Comparison of ENCODE assay signal across 1 cellular context in the genomic region with DNA sequence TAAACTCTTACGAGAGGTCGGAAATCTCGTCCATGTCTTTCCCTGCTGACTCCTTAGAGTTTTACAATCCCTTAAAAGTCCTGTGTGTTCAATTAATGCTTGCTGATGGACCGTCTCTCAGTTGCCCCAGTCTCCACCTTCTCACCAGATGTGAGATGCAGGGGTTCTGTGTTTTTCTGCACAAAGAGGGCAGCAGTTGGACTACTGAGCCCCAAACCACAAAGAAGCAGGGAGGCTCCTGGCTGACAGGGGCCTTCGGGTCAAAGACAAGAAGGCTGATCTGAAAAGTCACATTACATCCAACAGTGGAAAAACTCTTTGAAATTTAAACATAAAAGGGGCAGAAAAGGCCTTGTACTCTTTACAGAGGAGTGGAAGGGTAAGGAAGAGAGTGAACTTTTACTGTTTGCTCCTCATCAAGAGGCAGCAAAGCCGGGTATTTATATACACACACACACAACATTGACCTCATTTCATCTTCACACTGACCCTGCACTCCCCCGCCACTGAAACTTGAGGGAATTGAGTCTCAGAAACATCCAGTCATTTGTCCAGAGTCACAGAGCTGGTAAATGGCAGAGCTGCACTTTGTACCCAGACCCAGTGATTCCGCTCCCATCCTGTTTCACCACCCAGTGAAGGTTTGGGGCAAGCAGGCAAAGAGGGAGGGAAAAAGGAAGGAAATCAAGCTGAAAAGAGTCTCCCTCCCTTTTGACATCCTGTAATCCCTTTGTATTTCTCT.
A peak's percentile ranks its signal among the peaks of the same experiment; 100 is the strongest.
TF ChIP-seq lines count a peak whose summit lies in the region.

No MANE protein-coding gene starts in this region.

TF ChIP-seq in HepG2, 621 proteins besides CTCF, POLR2A, EP300 and RAD21 (continued from another document and continues in another):
- TF ChIP-seq, protein P1, sequence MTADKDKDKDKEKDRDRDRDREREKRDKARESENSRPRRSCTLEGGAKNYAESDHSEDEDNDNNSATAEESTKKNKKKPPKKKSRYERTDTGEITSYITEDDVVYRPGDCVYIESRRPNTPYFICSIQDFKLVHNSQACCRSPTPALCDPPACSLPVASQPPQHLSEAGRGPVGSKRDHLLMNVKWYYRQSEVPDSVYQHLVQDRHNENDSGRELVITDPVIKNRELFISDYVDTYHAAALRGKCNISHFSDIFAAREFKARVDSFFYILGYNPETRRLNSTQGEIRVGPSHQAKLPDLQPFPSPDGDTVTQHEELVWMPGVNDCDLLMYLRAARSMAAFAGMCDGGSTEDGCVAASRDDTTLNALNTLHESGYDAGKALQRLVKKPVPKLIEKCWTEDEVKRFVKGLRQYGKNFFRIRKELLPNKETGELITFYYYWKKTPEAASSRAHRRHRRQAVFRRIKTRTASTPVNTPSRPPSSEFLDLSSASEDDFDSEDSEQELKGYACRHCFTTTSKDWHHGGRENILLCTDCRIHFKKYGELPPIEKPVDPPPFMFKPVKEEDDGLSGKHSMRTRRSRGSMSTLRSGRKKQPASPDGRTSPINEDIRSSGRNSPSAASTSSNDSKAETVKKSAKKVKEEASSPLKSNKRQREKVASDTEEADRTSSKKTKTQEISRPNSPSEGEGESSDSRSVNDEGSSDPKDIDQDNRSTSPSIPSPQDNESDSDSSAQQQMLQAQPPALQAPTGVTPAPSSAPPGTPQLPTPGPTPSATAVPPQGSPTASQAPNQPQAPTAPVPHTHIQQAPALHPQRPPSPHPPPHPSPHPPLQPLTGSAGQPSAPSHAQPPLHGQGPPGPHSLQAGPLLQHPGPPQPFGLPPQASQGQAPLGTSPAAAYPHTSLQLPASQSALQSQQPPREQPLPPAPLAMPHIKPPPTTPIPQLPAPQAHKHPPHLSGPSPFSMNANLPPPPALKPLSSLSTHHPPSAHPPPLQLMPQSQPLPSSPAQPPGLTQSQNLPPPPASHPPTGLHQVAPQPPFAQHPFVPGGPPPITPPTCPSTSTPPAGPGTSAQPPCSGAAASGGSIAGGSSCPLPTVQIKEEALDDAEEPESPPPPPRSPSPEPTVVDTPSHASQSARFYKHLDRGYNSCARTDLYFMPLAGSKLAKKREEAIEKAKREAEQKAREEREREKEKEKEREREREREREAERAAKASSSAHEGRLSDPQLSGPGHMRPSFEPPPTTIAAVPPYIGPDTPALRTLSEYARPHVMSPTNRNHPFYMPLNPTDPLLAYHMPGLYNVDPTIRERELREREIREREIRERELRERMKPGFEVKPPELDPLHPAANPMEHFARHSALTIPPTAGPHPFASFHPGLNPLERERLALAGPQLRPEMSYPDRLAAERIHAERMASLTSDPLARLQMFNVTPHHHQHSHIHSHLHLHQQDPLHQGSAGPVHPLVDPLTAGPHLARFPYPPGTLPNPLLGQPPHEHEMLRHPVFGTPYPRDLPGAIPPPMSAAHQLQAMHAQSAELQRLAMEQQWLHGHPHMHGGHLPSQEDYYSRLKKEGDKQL (CRISPR knock-in tag; IDR thresholded peaks at IDR 0.05; ENCODE audit: low read depth): no peak
- TF ChIP-seq ZNF543 (CRISPR knock-in tag; IDR thresholded peaks at IDR 0.05) (no peak), BHLHE40 (IDR thresholded peaks at IDR 0.05; ENCODE audit: low read length) (no peak), ZFX (CRISPR knock-in tag; IDR thresholded peaks at IDR 0.05; ENCODE audit: low read depth) (no peak), SYNCRIP (IDR thresholded peaks at IDR 0.05; ENCODE audit: insufficient read depth, low read depth, low read length) (no peak), DR1 (CRISPR knock-in tag; IDR thresholded peaks at IDR 0.05) (no peak), ESRRA (CRISPR knock-in tag; IDR thresholded peaks at IDR 0.05; ENCODE audit: low read depth) (no peak), ZNF121 (CRISPR knock-in tag; IDR thresholded peaks at IDR 0.05) (no peak), DPF2 (CRISPR knock-in tag; IDR thresholded peaks at IDR 0.05; ENCODE audit: borderline replicate concordance, low read depth) (no peak), MBNL3 (CRISPR knock-in tag; conservative IDR thresholded peaks at IDR 0.05) (no peak), ZSCAN20 (CRISPR knock-in tag; IDR thresholded peaks at IDR 0.05; ENCODE audit: borderline replicate concordance) (no peak), ZNF672 (CRISPR knock-in tag; IDR thresholded peaks at IDR 0.05) (no peak), ZNF660 (CRISPR knock-in tag; IDR thresholded peaks at IDR 0.05; ENCODE audit: borderline replicate concordance, low read depth) (no peak), SMYD3 (CRISPR knock-in tag; IDR thresholded peaks at IDR 0.05) (no peak), ZBTB21 (CRISPR knock-in tag; IDR thresholded peaks at IDR 0.05) (no peak), MED8 (CRISPR knock-in tag; IDR thresholded peaks at IDR 0.05; ENCODE audit: insufficient replicate concordance) (no peak)
- TF ChIP-seq, protein P2, sequence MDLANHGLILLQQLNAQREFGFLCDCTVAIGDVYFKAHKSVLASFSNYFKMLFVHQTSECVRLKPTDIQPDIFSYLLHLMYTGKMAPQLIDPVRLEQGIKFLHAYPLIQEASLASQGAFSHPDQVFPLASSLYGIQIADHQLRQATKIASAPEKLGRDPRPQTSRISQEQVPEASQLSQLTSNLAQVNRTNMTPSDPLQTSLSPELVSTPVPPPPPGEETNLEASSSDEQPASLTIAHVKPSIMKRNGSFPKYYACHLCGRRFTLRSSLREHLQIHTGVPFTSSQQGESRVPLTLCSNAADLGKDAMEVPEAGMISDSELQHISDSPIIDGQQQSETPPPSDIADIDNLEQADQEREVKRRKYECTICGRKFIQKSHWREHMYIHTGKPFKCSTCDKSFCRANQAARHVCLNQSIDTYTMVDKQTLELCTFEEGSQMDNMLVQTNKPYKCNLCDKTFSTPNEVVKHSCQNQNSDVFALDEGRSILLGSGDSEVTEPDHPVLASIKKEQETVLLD (CRISPR knock-in tag; IDR thresholded peaks at IDR 0.05; ENCODE audit: low read depth): no peak
- TF ChIP-seq, protein P3, sequence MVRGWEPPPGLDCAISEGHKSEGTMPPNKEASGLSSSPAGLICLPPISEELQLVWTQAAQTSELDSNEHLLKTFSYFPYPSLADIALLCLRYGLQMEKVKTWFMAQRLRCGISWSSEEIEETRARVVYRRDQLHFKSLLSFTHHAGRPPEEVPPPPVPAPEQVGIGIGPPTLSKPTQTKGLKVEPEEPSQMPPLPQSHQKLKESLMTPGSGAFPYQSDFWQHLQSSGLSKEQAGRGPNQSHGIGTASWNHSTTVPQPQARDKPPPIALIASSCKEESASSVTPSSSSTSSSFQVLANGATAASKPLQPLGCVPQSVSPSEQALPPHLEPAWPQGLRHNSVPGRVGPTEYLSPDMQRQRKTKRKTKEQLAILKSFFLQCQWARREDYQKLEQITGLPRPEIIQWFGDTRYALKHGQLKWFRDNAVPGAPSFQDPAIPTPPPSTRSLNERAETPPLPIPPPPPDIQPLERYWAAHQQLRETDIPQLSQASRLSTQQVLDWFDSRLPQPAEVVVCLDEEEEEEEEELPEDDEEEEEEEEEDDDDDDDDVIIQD (CRISPR knock-in tag; IDR thresholded peaks at IDR 0.05; ENCODE audit: low read depth): peak; percentile 76
- TF ChIP-seq, protein P4, sequence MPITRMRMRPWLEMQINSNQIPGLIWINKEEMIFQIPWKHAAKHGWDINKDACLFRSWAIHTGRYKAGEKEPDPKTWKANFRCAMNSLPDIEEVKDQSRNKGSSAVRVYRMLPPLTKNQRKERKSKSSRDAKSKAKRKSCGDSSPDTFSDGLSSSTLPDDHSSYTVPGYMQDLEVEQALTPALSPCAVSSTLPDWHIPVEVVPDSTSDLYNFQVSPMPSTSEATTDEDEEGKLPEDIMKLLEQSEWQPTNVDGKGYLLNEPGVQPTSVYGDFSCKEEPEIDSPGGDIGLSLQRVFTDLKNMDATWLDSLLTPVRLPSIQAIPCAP (CRISPR knock-in tag; IDR thresholded peaks at IDR 0.05; ENCODE audit: low read depth): no peak
- TF ChIP-seq, protein P5, sequence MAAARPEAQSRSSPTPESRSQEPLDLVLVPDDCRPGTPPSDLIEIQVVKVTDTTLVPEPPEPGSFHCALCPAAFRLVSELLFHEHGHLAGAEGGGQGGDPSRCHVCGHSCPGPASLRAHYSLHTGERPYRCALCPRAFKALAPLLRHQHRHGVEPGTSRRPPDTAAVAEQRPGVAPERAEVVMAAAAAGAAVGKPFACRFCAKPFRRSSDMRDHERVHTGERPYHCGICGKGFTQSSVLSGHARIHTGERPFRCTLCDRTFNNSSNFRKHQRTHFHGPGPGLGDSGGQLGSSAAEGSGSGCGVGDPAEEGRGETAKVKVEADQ (CRISPR knock-in tag; IDR thresholded peaks at IDR 0.05; ENCODE audit: borderline replicate concordance): no peak
- TF ChIP-seq, protein P6, sequence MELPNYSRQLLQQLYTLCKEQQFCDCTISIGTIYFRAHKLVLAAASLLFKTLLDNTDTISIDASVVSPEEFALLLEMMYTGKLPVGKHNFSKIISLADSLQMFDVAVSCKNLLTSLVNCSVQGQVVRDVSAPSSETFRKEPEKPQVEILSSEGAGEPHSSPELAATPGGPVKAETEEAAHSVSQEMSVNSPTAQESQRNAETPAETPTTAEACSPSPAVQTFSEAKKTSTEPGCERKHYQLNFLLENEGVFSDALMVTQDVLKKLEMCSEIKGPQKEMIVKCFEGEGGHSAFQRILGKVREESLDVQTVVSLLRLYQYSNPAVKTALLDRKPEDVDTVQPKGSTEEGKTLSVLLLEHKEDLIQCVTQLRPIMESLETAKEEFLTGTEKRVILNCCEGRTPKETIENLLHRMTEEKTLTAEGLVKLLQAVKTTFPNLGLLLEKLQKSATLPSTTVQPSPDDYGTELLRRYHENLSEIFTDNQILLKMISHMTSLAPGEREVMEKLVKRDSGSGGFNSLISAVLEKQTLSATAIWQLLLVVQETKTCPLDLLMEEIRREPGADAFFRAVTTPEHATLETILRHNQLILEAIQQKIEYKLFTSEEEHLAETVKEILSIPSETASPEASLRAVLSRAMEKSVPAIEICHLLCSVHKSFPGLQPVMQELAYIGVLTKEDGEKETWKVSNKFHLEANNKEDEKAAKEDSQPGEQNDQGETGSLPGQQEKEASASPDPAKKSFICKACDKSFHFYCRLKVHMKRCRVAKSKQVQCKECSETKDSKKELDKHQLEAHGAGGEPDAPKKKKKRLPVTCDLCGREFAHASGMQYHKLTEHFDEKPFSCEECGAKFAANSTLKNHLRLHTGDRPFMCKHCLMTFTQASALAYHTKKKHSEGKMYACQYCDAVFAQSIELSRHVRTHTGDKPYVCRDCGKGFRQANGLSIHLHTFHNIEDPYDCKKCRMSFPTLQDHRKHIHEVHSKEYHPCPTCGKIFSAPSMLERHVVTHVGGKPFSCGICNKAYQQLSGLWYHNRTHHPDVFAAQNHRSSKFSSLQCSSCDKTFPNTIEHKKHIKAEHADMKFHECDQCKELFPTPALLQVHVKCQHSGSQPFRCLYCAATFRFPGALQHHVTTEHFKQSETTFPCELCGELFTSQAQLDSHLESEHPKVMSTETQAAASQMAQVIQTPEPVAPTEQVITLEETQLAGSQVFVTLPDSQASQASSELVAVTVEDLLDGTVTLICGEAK (IDR thresholded peaks at IDR 0.05): no peak; the same call in 1 of the 2 replicates
- TF ChIP-seq, protein P6 (CRISPR knock-in tag; IDR thresholded peaks at IDR 0.05): no peak
